19 cellular contexts compared by ENCODE assay signal in the genomic region with DNA sequence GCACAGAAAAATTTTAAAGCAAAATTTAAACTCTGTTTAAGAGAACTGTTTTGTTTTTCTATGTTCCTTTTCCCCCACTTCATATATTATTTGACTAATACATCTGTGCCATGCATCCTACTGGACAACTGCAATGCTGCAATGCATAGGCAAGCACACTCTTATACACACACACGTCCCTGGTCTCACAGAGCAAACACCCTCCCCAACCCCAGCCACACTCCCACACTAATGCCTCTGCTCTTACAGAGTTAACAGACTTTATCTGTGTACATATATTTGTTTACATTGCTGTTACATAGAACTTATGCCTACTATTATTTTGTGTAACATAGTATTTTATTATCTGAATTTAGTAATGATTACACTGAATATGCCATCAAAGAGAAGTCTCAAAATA.
DNase-seq lines count a peak whose midpoint lies in the region; ATAC-seq and TF ChIP-seq lines count a peak whose summit lies in the region.
"Had no signal": no experiment of that assay in that cellular context is flagged by ENCODE, and none has a peak within 500 bp of the region (broad histone marks: within the 10 kb centered on the region; RNA-seq: fewer than 3 reads in every experiment).

No MANE protein-coding gene starts in this region.

- H3K27ac ChIP-seq in OCI-LY3 (ENCODE audit: low read length) (no peak overlapping the region), epithelial cell of prostate (peak overlapping the region; percentile 30)
- H3K27ac ChIP-seq: GM23248 had no signal

- peaks cover 51% of the 10 kb centered on the region for H3K4me1 ChIP-seq in OCI-LY3 (ENCODE audit: low read length)

- peaks cover 4% of the 10 kb centered on the region; the same call in 1 of the 2 replicates for H3K79me2 ChIP-seq in OCI-LY3 (ENCODE audit: low read length)

- no peaks in the 10 kb centered on the region for H3K27me3 ChIP-seq in OCI-LY3 (ENCODE audit: low read depth, low read length)

- peak overlapping the region; percentile 6 for H3K27ac Mint-ChIP-seq in stimulated activated naive CD8-positive, alpha-beta T cell treated with anti-CD3 and anti-CD28 coated beads, Interleukin-15, Interleukin-2, amounts not matched to agents 100 ng/mL and 50 ng/mL, for 24 hours
- no peak overlapping the region for H3K27ac Mint-ChIP-seq in stimulated activated naive CD8-positive, alpha-beta T cell treated with anti-CD3 and anti-CD28 coated beads, Interleukin-15, amount 100 ng/mL, for 72 hours

- H3K36me3 Mint-ChIP-seq in stimulated activated naive CD8-positive, alpha-beta T cell treated with anti-CD3 and anti-CD28 coated beads, Interleukin-15, Interleukin-2, amounts not matched to agents 100 ng/mL and 50 ng/mL, for 24 hours (ENCODE audit: low read depth) = no peaks in the 10 kb centered on the region

- H3K4me3 ChIP-seq in OCI-LY3 (ENCODE audit: low read length) = no peak overlapping the region
- H3K4me3 ChIP-seq: GM23248 had no signal

- H2AFZ ChIP-seq in OCI-LY3 (ENCODE audit: low read depth, low read length) = no peak overlapping the region
- H2AFZ ChIP-seq: GM23248 had no signal

- no peaks in the 10 kb centered on the region for H4K20me1 ChIP-seq in OCI-LY3 (ENCODE audit: insufficient read depth, low read length)

- peak overlapping the region; percentile 31; the same call in 1 of the 2 replicates for H3K4me2 ChIP-seq in OCI-LY3 (ENCODE audit: low read length)
- H3K4me2 ChIP-seq: SK-N-SH had no signal

- H3K4me1 Mint-ChIP-seq in stimulated activated naive CD8-positive, alpha-beta T cell treated with anti-CD3 and anti-CD28 coated beads, Interleukin-15, Interleukin-2, amounts not matched to agents 100 ng/mL and 50 ng/mL, for 24 hours (ENCODE audit: low read depth) = peaks cover 36% of the 10 kb centered on the region
- H3K4me1 Mint-ChIP-seq in stimulated activated naive CD8-positive, alpha-beta T cell treated with anti-CD3 and anti-CD28 coated beads, Interleukin-15, amount 100 ng/mL, for 72 hours = peaks cover 43% of the 10 kb centered on the region

- H3K9ac ChIP-seq in OCI-LY3 (ENCODE audit: low read length) = no peak overlapping the region
- H3K9ac ChIP-seq: GM23248, SK-N-SH had no signal

- no peaks in the 10 kb centered on the region for H3K9me3 Mint-ChIP-seq in stimulated activated naive CD8-positive, alpha-beta T cell treated with anti-CD3 and anti-CD28 coated beads, Interleukin-15, Interleukin-2, amounts not matched to agents 100 ng/mL and 50 ng/mL, for 24 hours
- no peaks in the 10 kb centered on the region for H3K9me3 Mint-ChIP-seq in stimulated activated naive CD8-positive, alpha-beta T cell treated with anti-CD3 and anti-CD28 coated beads, Interleukin-15, amount 100 ng/mL, for 72 hours

- no peaks in the 10 kb centered on the region for H3K36me3 ChIP-seq in OCI-LY3 (replicated peaks; ENCODE audit: low read depth, low read length)

- in situ Hi-C loops in GM13977 (cut with MboI; ENCODE audit: low pct_unique_long_range_greater_than_20kb, low sequenced_read_pairs, unreplicated experiment) = no loop called here

- TF ChIP-seq CTCF in OCI-LY3 (IDR thresholded peaks at IDR 0.05; ENCODE audit: low read depth, low read length) = no peak
- TF ChIP-seq CTCF in GM13977 (IDR thresholded peaks at IDR 0.05; ENCODE audit: extremely low read depth, insufficient read depth, missing control alignments) = no peak

- no peak for DNase-seq in stimulated activated naive CD8-positive, alpha-beta T cell treated with anti-CD3 and anti-CD28 coated beads, Interleukin-15, amount 100 ng/mL, for 72 hours
- no peak for DNase-seq in epithelial cell of prostate (ENCODE audit: low read depth, low spot score)
- DNase-seq in NCI-H146 treated with DMSO at 0.1 percent for 48 hours (lab: John Stamatoyannopoulos, UW; ENCODE audit: unreplicated experiment) = no peak
- DNase-seq in GM13977 (ENCODE audit: low spot score) = no peak
- DNase-seq: COR-L47, KG1, NCI-H1092 treated with DMSO at 0.1 percent for 48 hours, NCI-H1694, NCI-H345, Right ventricle myocardium superior, SK-N-SH, T-helper 1 cell had no signal

- H3K4me3 Mint-ChIP-seq in stimulated activated naive CD8-positive, alpha-beta T cell treated with anti-CD3 and anti-CD28 coated beads, Interleukin-15, Interleukin-2, amounts not matched to agents 100 ng/mL and 50 ng/mL, for 24 hours = no peak overlapping the region
- no peak overlapping the region for H3K4me3 Mint-ChIP-seq in stimulated activated naive CD8-positive, alpha-beta T cell treated with anti-CD3 and anti-CD28 coated beads, Interleukin-15, amount 100 ng/mL, for 72 hours

- no peaks in the 10 kb centered on the region for H3K9me3 ChIP-seq in OCI-LY3 (ENCODE audit: insufficient read depth, low read length)
- H3K9me3 ChIP-seq: SK-N-SH had no signal

- H3K27me3 Mint-ChIP-seq in stimulated activated naive CD8-positive, alpha-beta T cell treated with anti-CD3 and anti-CD28 coated beads, Interleukin-15, Interleukin-2, amounts not matched to agents 100 ng/mL and 50 ng/mL, for 24 hours = no peaks in the 10 kb centered on the region
- H3K27me3 Mint-ChIP-seq in stimulated activated naive CD8-positive, alpha-beta T cell treated with anti-CD3 and anti-CD28 coated beads, Interleukin-15, amount 100 ng/mL, for 72 hours = no peaks in the 10 kb centered on the region

- ATAC-seq in stimulated activated naive CD8-positive, alpha-beta T cell treated with anti-CD3 and anti-CD28 coated beads, Interleukin-15, amount 100 ng/mL, for 72 hours = no peak
- ATAC-seq in GM18519 (IDR thresholded peaks at IDR 0.05; ENCODE audit: low FRiP score, unreplicated experiment) (no peak), GM19395 (IDR thresholded peaks at IDR 0.05; ENCODE audit: unreplicated experiment) (no peak)
- ATAC-seq: HCT116, Panc1 had no signal
